8 cellular contexts compared by ENCODE assay signal in genomic region chr9:77457916-77458592, GRCh38.
DNase-seq lines count a peak whose midpoint lies in the region; FAIRE-seq and TF ChIP-seq lines count a peak whose summit lies in the region.

No MANE protein-coding gene starts in this region.

- no peaks in the 10 kb centered on the region for H3K36me3 Mint-ChIP-seq in activated naive CD4-positive, alpha-beta T cell treated with anti-CD3 and anti-CD28 coated beads, Interleukin-2, amount 10 ng/mL, durations not matched to agents 7 days and 5 days

- no peaks in the 10 kb centered on the region for H3K4me1 ChIP-seq in cardiac muscle cell (ENCODE audit: low read depth)

- peak; percentile 36 for DNase-seq in GM12864 (ENCODE audit: low read depth)
- peak; percentile 83 for DNase-seq in H54 (ENCODE audit: insufficient read length, low spot score)
- peak; percentile 75 for DNase-seq in SK-N-DZ (ENCODE audit: low spot score)
- peak; percentile 74 for DNase-seq in activated naive CD4-positive, alpha-beta T cell treated with anti-CD3 and anti-CD28 coated beads, Interleukin-2, amount 10 ng/mL, durations not matched to agents 7 days and 5 days
- DNase-seq in cardiac muscle cell (ENCODE audit: low read depth in 1 of 2, low spot score in 1 of 2) = peak; percentile 75 to 81
- peak; percentile 69 for DNase-seq in retina
- DNase-seq in DMS153 treated with DMSO at 0.1 percent for 48 hours (lab: John Stamatoyannopoulos, UW; ENCODE audit: unreplicated experiment) = no peak

- no peaks in the 10 kb centered on the region for H3K9me3 ChIP-seq in cardiac muscle cell (ENCODE audit: low read depth)

- CTCF ChIA-PET in activated naive CD4-positive, alpha-beta T cell treated with anti-CD3 and anti-CD28 coated beads, Interleukin-2, amount 10 ng/mL, durations not matched to agents 7 days and 5 days (lab: Charles Lee) = interaction anchor here (0.7 to 10.3 kb wide), 16 partner anchors 9 to 661 kb away, joined by 4 to 167 read pairs (median 14); no protein-coding TSS in a partner anchor

- H3K4me3 Mint-ChIP-seq in activated naive CD4-positive, alpha-beta T cell treated with anti-CD3 and anti-CD28 coated beads, Interleukin-2, amount 10 ng/mL, durations not matched to agents 7 days and 5 days = no peak overlapping the region

- no peaks in the 10 kb centered on the region for H3K9me3 Mint-ChIP-seq in activated naive CD4-positive, alpha-beta T cell treated with anti-CD3 and anti-CD28 coated beads, Interleukin-2, amount 10 ng/mL, durations not matched to agents 7 days and 5 days

- no peak overlapping the region for H3K27ac ChIP-seq in cardiac muscle cell

- no peak for TF ChIP-seq POLR2A in H54 (IDR thresholded peaks at IDR 0.05; ENCODE audit: low read depth, low read length)

- no peaks in the 10 kb centered on the region for H3K36me3 ChIP-seq in cardiac muscle cell

- H3K4me1 Mint-ChIP-seq in activated naive CD4-positive, alpha-beta T cell treated with anti-CD3 and anti-CD28 coated beads, Interleukin-2, amount 10 ng/mL, durations not matched to agents 7 days and 5 days = peaks cover 17% of the 10 kb centered on the region

- no peaks in the 10 kb centered on the region for H3K27me3 ChIP-seq in cardiac muscle cell

- TF ChIP-seq CTCF in GM12864 (IDR thresholded peaks at IDR 0.05; ENCODE audit: low read depth, low read length, missing control alignments) (peak; percentile 95), LNCAP (IDR thresholded peaks at IDR 0.05) (peak; percentile 96), cardiac muscle cell (IDR thresholded peaks at IDR 0.05; ENCODE audit: low read depth, low read length) (peak; percentile 92)

- H3K4me3 ChIP-seq in GM12864 (ENCODE audit: low read depth, low read length) (no peak overlapping the region), cardiac muscle cell (no peak overlapping the region)

- peak; percentile 92 for FAIRE-seq in H54 (lab: Jason Lieb, UNC)

- peaks cover 10% of the 10 kb centered on the region for H3K27me3 Mint-ChIP-seq in activated naive CD4-positive, alpha-beta T cell treated with anti-CD3 and anti-CD28 coated beads, Interleukin-2, amount 10 ng/mL, durations not matched to agents 7 days and 5 days

- no peak overlapping the region for H3K27ac Mint-ChIP-seq in activated naive CD4-positive, alpha-beta T cell treated with anti-CD3 and anti-CD28 coated beads, Interleukin-2, amount 10 ng/mL, durations not matched to agents 7 days and 5 days
